In the genomic region with DNA sequence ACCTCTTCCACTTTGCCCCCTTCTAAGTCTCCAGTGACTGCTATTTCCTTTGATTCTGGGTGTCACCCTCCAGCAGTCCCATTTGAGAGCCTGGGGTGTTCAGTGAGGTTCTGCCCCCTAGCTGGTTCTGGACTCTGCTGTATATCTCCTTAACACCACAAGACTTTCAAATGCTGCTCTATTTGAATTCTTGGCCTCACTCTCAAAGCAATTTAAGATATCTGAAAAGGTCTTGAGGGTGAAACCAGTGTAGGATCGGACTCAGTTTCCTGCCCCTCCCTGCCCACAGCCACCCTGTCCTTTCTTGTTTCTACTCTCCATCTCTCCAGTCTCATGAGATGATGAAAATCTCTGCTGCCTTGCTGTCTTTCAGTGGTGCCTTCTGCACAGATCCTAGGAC, we compare ENCODE assay signal across 20 cellular contexts.
DNase-seq lines count a peak whose midpoint lies in the region; ATAC-seq, FAIRE-seq and TF ChIP-seq lines count a peak whose summit lies in the region.
"Had no signal": no experiment of that assay in that cellular context is flagged by ENCODE, and none has a peak within 500 bp of the region (broad histone marks: within the 10 kb centered on the region; RNA-seq: fewer than 3 reads in every experiment).

No MANE protein-coding gene starts in this region.

- no peak overlapping the region for H3K9ac ChIP-seq in H1 (replicated peaks in 1 of 4; ENCODE audit: extremely low read depth in 1 of 4, low read depth in 3 of 4, low read length in 3 of 4)
- no peak overlapping the region for H3K9ac ChIP-seq in neuronal stem cell (ENCODE audit: low read depth, low read length, poor library complexity)
- H3K9ac ChIP-seq: BLaER1 treated with 17β-estradiol and CSF1 and Interleukin-3, amounts not matched to agents 10 nM and 100 nM had no signal

- H3K9me3 ChIP-seq in H1 (ENCODE audit: insufficient read depth in 2 of 2, low read depth in 1 of 2, low read length in 1 of 2), result peaks cover 0 to 9% of the 10 kb centered on the region in 2 experiments; a peak in 1 of 4 replicates
- no peaks in the 10 kb centered on the region for H3K9me3 ChIP-seq in neuronal stem cell (replicated peaks in 1 of 2; ENCODE audit: control insufficient read depth in 2 of 2, insufficient read depth in 1 of 2, low read depth in 1 of 2, low read length in 2 of 2)
- H3K9me3 ChIP-seq in sigmoid colon, result no peaks in the 10 kb centered on the region
- H3K9me3 ChIP-seq: A549 had no signal

- peaks cover 2% of the 10 kb centered on the region; the same call in 1 of the 3 replicates for H3K36me3 Mint-ChIP-seq in GM23338 (ENCODE audit: low read depth)
- H3K36me3 Mint-ChIP-seq: CD8-positive, alpha-beta T cell had no signal

- no peaks in the 10 kb centered on the region for H3K36me3 ChIP-seq in GM23338 (ENCODE audit: insufficient read depth)
- H3K36me3 ChIP-seq in H1 (ENCODE audit: control insufficient read depth in 2 of 4, insufficient read depth in 4 of 4, low read length in 3 of 4), result no peaks in the 10 kb centered on the region
- H3K36me3 ChIP-seq in neuronal stem cell (replicated peaks in 1 of 2; ENCODE audit: control insufficient read depth in 2 of 2, insufficient read depth in 2 of 2, low read length in 2 of 2), result no peaks in the 10 kb centered on the region
- no peaks in the 10 kb centered on the region for H3K36me3 ChIP-seq in sigmoid colon
- H3K36me3 ChIP-seq: BLaER1 treated with 17β-estradiol and CSF1 and Interleukin-3, amounts not matched to agents 10 nM and 100 nM had no signal

- FAIRE-seq in H1 (lab: Jason Lieb, UNC), result no peak
- FAIRE-seq: A549, D721Med, GM12891, GM19239 had no signal

- POLR2A ChIA-PET in H1 (lab: Charles Lee; ENCODE audit: partially characterized antibody), result no interaction called here

- no peak overlapping the region for H3K4me3 ChIP-seq in GM23338
- H3K4me3 ChIP-seq in H1 (ENCODE audit: extremely low read depth in 1 of 4, insufficient read depth in 2 of 4, low read depth in 3 of 4, low read length in 4 of 4), result no peak overlapping the region
- no peak overlapping the region for H3K4me3 ChIP-seq in neuronal stem cell (ENCODE audit: low read length in 2 of 2)
- no peak overlapping the region for H3K4me3 ChIP-seq in sigmoid colon
- H3K4me3 ChIP-seq: A549; BLaER1 treated with 17β-estradiol and CSF1 and Interleukin-3, amounts not matched to agents 10 nM and 100 nM had no signal

- H3K9me3 Mint-ChIP-seq in GM23338, result peaks cover 15% of the 10 kb centered on the region; the same call in 2 of the 3 replicates
- H3K9me3 Mint-ChIP-seq: CD4-positive, alpha-beta T cell; CD8-positive, alpha-beta T cell had no signal

- no peak overlapping the region for H3K4me3 Mint-ChIP-seq in GM23338
- H3K4me3 Mint-ChIP-seq: B cell; CD4-positive, alpha-beta T cell; CD8-positive, alpha-beta T cell had no signal

- TF ChIP-seq POLR2A in H1 (IDR thresholded peaks at IDR 0.05; ENCODE audit: control extremely low read depth in 1 of 2, low read depth in 2 of 2, low read length in 2 of 2) (no peak), sigmoid colon (IDR thresholded peaks at IDR 0.05) (no peak)

- H3K79me2 ChIP-seq in GM23338 (replicated peaks; ENCODE audit: insufficient read depth) (no peaks in the 10 kb centered on the region), H1 (ENCODE audit: control insufficient read depth in 1 of 2, insufficient read depth in 2 of 2, low read length in 2 of 2) (no peaks in the 10 kb centered on the region)

- H3K4me1 Mint-ChIP-seq in GM23338, result peaks cover 6% of the 10 kb centered on the region
- H3K4me1 Mint-ChIP-seq: B cell had no signal

- no peak for TF ChIP-seq RAD21 in H1 (IDR thresholded peaks at IDR 0.05 in 1 of 2, conservative IDR thresholded peaks at IDR 0.05 in 1 of 2; ENCODE audit: low read depth in 2 of 2, low read length in 2 of 2)

- no peak for TF ChIP-seq EP300 in H1 (IDR thresholded peaks at IDR 0.05; ENCODE audit: borderline replicate concordance in 1 of 2, low read depth in 2 of 2, low read length in 2 of 2)
- no peak for TF ChIP-seq EP300 in sigmoid colon (IDR thresholded peaks at IDR 0.05)

- no peak overlapping the region for H3K4me2 ChIP-seq in GM23338
- no peak overlapping the region for H3K4me2 ChIP-seq in H1 (ENCODE audit: insufficient read depth in 1 of 2, low read depth in 2 of 2, low read length in 2 of 2)
- H3K4me2 ChIP-seq in neuronal stem cell (ENCODE audit: insufficient read depth, low read length, poor library complexity, severe bottlenecking), result no peak overlapping the region
- H3K4me2 ChIP-seq: A549; BLaER1 treated with 17β-estradiol and CSF1 and Interleukin-3, amounts not matched to agents 10 nM and 100 nM had no signal

- H3K14ac ChIP-seq in H1 (ENCODE audit: insufficient read length) (no peak overlapping the region), neuronal stem cell (ENCODE audit: low read length) (no peak overlapping the region)

- no peaks in the 10 kb centered on the region for H3K9me2 ChIP-seq in GM23338 (ENCODE audit: insufficient read depth)

- DNase-seq in GM23338 (ENCODE audit: low spot score) (no peak), H1 (ENCODE audit: low read depth in 1 of 2, low spot score in 2 of 2) (no peak), neuronal stem cell (ENCODE audit: low spot score) (no peak), sigmoid colon (no peak), activated gamma-delta T cell treated with Interleukin-2 at 50 U/mL for 16 hours (no peak)
- DNase-seq: AML-193; Caco-2; Calu3; CD4-positive, alpha-beta T cell; CD8-positive, alpha-beta T cell; DMS79 treated with DMSO at 0.1 percent for 48 hours; GF-D8 had no signal

- H3K23me2 ChIP-seq in H1 (ENCODE audit: low read depth, low read length), result no peaks in the 10 kb centered on the region

- H3K23ac ChIP-seq in H1 (ENCODE audit: insufficient read length), result no peak overlapping the region
- no peak overlapping the region for H3K23ac ChIP-seq in neuronal stem cell (ENCODE audit: low read depth, low read length, poor library complexity)

- no peaks in the 10 kb centered on the region for H4K20me1 ChIP-seq in GM23338 (replicated peaks; ENCODE audit: insufficient read depth)
- no peaks in the 10 kb centered on the region for H4K20me1 ChIP-seq in H1 (replicated peaks in 1 of 2; ENCODE audit: control insufficient read depth in 1 of 2, insufficient read depth in 2 of 2, low read length in 2 of 2)
- H4K20me1 ChIP-seq: BLaER1 treated with 17β-estradiol and CSF1 and Interleukin-3, amounts not matched to agents 10 nM and 100 nM had no signal

- H3F3A ChIP-seq in GM23338 (replicated peaks; ENCODE audit: low read depth), result no peaks in the 10 kb centered on the region

- 79% methylated on average over 1 of the region's 1 CpG; no CpG with 5 or more reads in 1 of the 2 experiments for WGBS in H1 (ENCODE audit: extremely low coverage in 1 of 2, insufficient coverage in 1 of 2, insufficient read length in 1 of 2, insufficient replicate concordance in 2 of 2, low coverage in 1 of 2, low lambda C conversion rate in 2 of 2, missing lambda C conversion rate in 1 of 2), 2 experiments
- no CpG with 5 or more reads among the region's 1 CpG for WGBS in neuronal stem cell (ENCODE audit: extremely low coverage in 2 of 2, insufficient read length in 2 of 2, insufficient replicate concordance in 1 of 2), 2 donors
- 82 to 88% methylated on average over 1 of the region's 1 CpG for WGBS in sigmoid colon, 2 donors

- H2BK5ac ChIP-seq in H1 (ENCODE audit: low read depth, low read length), result no peak overlapping the region
- no peak overlapping the region for H2BK5ac ChIP-seq in neuronal stem cell (ENCODE audit: low read length)

- H2AFZ ChIP-seq in GM23338, result peak overlapping the region; percentile 44; the same call in 1 of the 2 replicates
- 0 out of 2 replicates have a peak overlapping the region, but pooled peaks have one; percentile 59 for H2AFZ ChIP-seq in H1 (ENCODE audit: low read length)
- no peak overlapping the region for H2AFZ ChIP-seq in neuronal stem cell (ENCODE audit: low read length)

- no peak overlapping the region for H4K5ac ChIP-seq in H1 (ENCODE audit: insufficient read length, low read depth, low read length)

- H2BK20ac ChIP-seq in H1 (ENCODE audit: low read length), result no peak overlapping the region

- H3K27me3 Mint-ChIP-seq in GM23338 (ENCODE audit: insufficient read depth, low read depth, poor library complexity), result peaks cover 2% of the 10 kb centered on the region

- H4K8ac ChIP-seq in H1 (ENCODE audit: extremely low read depth, insufficient read depth, low read length), result no peak overlapping the region
- no peak overlapping the region for H4K8ac ChIP-seq in neuronal stem cell (ENCODE audit: low read depth, low read length)

- H2BK12ac ChIP-seq in H1 (ENCODE audit: low read depth, low read length) (no peak overlapping the region), neuronal stem cell (ENCODE audit: low read length) (no peak overlapping the region)

- intact Hi-C loops in sigmoid colon (cut with DNase I), result no loop called here

- H3K27ac Mint-ChIP-seq in GM23338, result no peak overlapping the region
- H3K27ac Mint-ChIP-seq: B cell; CD4-positive, alpha-beta T cell; CD8-positive, alpha-beta T cell had no signal

- H3K4me1 ChIP-seq in GM23338 (ENCODE audit: insufficient read depth) (peaks cover 6% of the 10 kb centered on the region), H1 (replicated peaks in 1 of 4; ENCODE audit: control insufficient read depth in 3 of 4, insufficient read depth in 4 of 4, low read length in 3 of 4) (peaks cover 0 to 2% (median 0%) of the 10 kb centered on the region in 4 experiments; a peak in 1 of 7 replicates), neuronal stem cell (ENCODE audit: control insufficient read depth in 2 of 2, insufficient read depth in 1 of 2, low read depth in 1 of 2, low read length in 2 of 2) (peaks cover 0 to 4% of the 10 kb centered on the region in 2 donors), sigmoid colon (no peaks in the 10 kb centered on the region)
- H3K4me1 ChIP-seq: A549, Caco-2 had no signal

- no peak overlapping the region for H3K56ac ChIP-seq in H1 (replicated peaks; ENCODE audit: insufficient read length, low read depth, low read length)

- H3K27me3 ChIP-seq in GM23338 (ENCODE audit: insufficient read depth) (no peaks in the 10 kb centered on the region), H1 (replicated peaks in 1 of 4; ENCODE audit: control insufficient read depth in 3 of 4, extremely low read depth in 1 of 4, insufficient read depth in 3 of 4, low read length in 3 of 4) (no peaks in the 10 kb centered on the region), neuronal stem cell (ENCODE audit: control insufficient read depth in 3 of 3, insufficient read depth in 3 of 3, low read depth in 1 of 3, low read length in 3 of 3) (no peaks in the 10 kb centered on the region), sigmoid colon (no peaks in the 10 kb centered on the region)
- H3K27me3 ChIP-seq: BLaER1 treated with 17β-estradiol and CSF1 and Interleukin-3, amounts not matched to agents 10 nM and 100 nM had no signal

- TF ChIP-seq CTCF in GM23338 (conservative IDR thresholded peaks at IDR 0.05; ENCODE audit: low read depth in 2 of 2) (no peak), H1 (IDR thresholded peaks at IDR 0.05; ENCODE audit: control extremely low read depth in 1 of 3, insufficient read depth in 1 of 3, low read depth in 1 of 3, low read length in 3 of 3) (no peak), sigmoid colon (IDR thresholded peaks at IDR 0.05) (no peak)

- H2BK15ac ChIP-seq in H1 (ENCODE audit: low read length) (no peak overlapping the region), neuronal stem cell (ENCODE audit: low read length) (no peak overlapping the region)

- H3K79me1 ChIP-seq in H1 (ENCODE audit: low read depth, low read length) (no peaks in the 10 kb centered on the region), neuronal stem cell (ENCODE audit: low read depth, low read length) (no peaks in the 10 kb centered on the region)

- H4K91ac ChIP-seq in H1 (replicated peaks; ENCODE audit: insufficient read length, low read length), result no peak overlapping the region
- no peak overlapping the region for H4K91ac ChIP-seq in neuronal stem cell (ENCODE audit: low read depth, low read length, poor library complexity)

- CTCF ChIA-PET in H1 (lab: Charles Lee; ENCODE audit: partially characterized antibody), result interaction anchor here (1.4 to 1.6 kb wide), 3 partner anchors 10 to 24 kb away, joined by 3 to 4 read pairs (median 3); no protein-coding TSS in a partner anchor

- ATAC-seq in GM23338, result no peak
- ATAC-seq: A549; CD8-positive, alpha-beta T cell had no signal

- no peak overlapping the region for H3K4ac ChIP-seq in H1 (replicated peaks; ENCODE audit: insufficient read length, low read depth, low read length)
- H3K4ac ChIP-seq in neuronal stem cell (ENCODE audit: low read length), result no peak overlapping the region

- H3K27ac ChIP-seq in GM23338 (ENCODE audit: low read depth) (no peak overlapping the region), H1 (ENCODE audit: low read depth, low read length) (no peak overlapping the region), neuronal stem cell (replicated peaks; ENCODE audit: low read length) (peak overlapping the region; percentile 33), sigmoid colon (no peak overlapping the region)
- H3K27ac ChIP-seq: 22Rv1; A549; BLaER1 treated with 17β-estradiol and CSF1 and Interleukin-3, amounts not matched to agents 10 nM and 100 nM; C4-2B had no signal

- H2AK5ac ChIP-seq in H1 (ENCODE audit: low read depth, low read length) (no peak overlapping the region), neuronal stem cell (ENCODE audit: low read depth, low read length) (no peak overlapping the region)

- no peak overlapping the region for H2BK120ac ChIP-seq in H1 (replicated peaks; ENCODE audit: low read depth, low read length)
- H2BK120ac ChIP-seq in neuronal stem cell (ENCODE audit: low read depth, low read length), result no peak overlapping the region

- no peak overlapping the region for H3K18ac ChIP-seq in H1 (ENCODE audit: extremely low read depth, low read length)
- H3K18ac ChIP-seq in neuronal stem cell (ENCODE audit: low read length), result no peak overlapping the region
